7 cellular contexts compared by ENCODE assay signal in genomic region chr15:38129531-38130199, GRCh38.
DNase-seq lines count a peak whose midpoint lies in the region; ATAC-seq and TF ChIP-seq lines count a peak whose summit lies in the region.

No MANE protein-coding gene starts in this region.

- no peaks in the 10 kb centered on the region for H3K9me3 ChIP-seq in Peyer's patch

- no peaks in the 10 kb centered on the region for H3K36me3 Mint-ChIP-seq in naive B cell

- H3K27me3 ChIP-seq in Peyer's patch = no peaks in the 10 kb centered on the region

- H3K9me3 Mint-ChIP-seq in naive B cell = peaks cover 0 to 4% (median 0%) of the 10 kb centered on the region in 7 donors

- peak in 2 of 3 donors; percentile 24 to 72 for DNase-seq in Peyer's patch
- DNase-seq in epidermal melanocyte (ENCODE audit: insufficient read length, low spot score) = peak; percentile 29
- no peak for DNase-seq in naive B cell
- DNase-seq in COLO668 (lab: John Stamatoyannopoulos, UW; ENCODE audit: unreplicated experiment) = no peak
- DNase-seq in NCI-H345 treated with DMSO at 0.1 percent for 48 hours (lab: John Stamatoyannopoulos, UW; ENCODE audit: unreplicated experiment) = no peak

- TF ChIP-seq POLR2A in Peyer's patch (IDR thresholded peaks at IDR 0.05) = no peak

- H3K4me3 ChIP-seq in Peyer's patch = peak overlapping the region in 3 of 4 donors; percentile 1 to 11 (median 1)

- ATAC-seq in GM18861 (IDR thresholded peaks at IDR 0.05; ENCODE audit: unreplicated experiment) = peak; percentile 50
- peak; percentile 83 for ATAC-seq in HG02642 (IDR thresholded peaks at IDR 0.05; ENCODE audit: poor library complexity, unreplicated experiment)
- ATAC-seq in naive B cell (ENCODE audit: low read depth in 2 of 2) = peak; percentile 51 to 63

- peaks cover 0 to 14% (median 9%) of the 10 kb centered on the region in 3 donors for H3K4me1 Mint-ChIP-seq in naive B cell

- H3K4me1 ChIP-seq in Peyer's patch = peaks cover 0 to 27% (median 0%) of the 10 kb centered on the region in 4 donors

- H3K4me3 Mint-ChIP-seq in naive B cell = peak overlapping the region in 5 of 8 donors; percentile 18 to 56 (median 30)

- H3K27me3 Mint-ChIP-seq in naive B cell = peaks cover 4 to 16% (median 10%) of the 10 kb centered on the region in 3 donors

- peak overlapping the region; percentile 32 to 83 (median 66) for H3K27ac ChIP-seq in Peyer's patch

- peak overlapping the region in 1 of 6 donors; percentile 47 for H3K27ac Mint-ChIP-seq in naive B cell

- no peak for TF ChIP-seq CTCF in Peyer's patch (IDR thresholded peaks at IDR 0.05)

- no peaks in the 10 kb centered on the region for H3K36me3 ChIP-seq in Peyer's patch

Comparison
In these comparisons a context has a peak if more than half of its experiments do, and no peak if none do; other contexts are left out.
1. DNase-seq: peak in Peyer's patch (2 of 3) and epidermal melanocyte (single experiment); none in naive B cell (single experiment), COLO668 (single experiment) and NCI-H345 treated with DMSO at 0.1 percent for 48 hours (single experiment).
2. Peak in every context shown above with its lines, with median percentiles within 50 percentile points of each other: ATAC-seq.